Comparison of ENCODE assay signal across 1 cellular context in the genomic region with DNA sequence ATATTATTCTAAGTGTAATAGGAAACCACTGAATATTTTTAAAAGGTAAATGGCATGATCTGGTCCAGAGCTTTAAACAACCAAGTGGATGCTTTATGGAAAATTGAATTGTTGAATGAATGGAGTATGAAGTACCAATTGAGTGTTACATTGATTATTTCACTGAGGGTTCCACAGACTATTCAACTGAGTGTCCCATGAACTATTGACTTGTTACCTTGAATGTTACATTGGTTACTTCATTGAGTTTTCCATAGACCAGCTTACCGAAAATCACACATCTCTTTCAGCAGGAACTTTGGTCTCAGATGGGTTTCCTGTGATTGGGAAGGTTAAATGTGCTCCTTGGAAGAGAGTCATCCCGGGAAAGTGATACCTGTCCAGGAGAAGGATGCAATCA.
TF ChIP-seq lines count a peak whose summit lies in the region.

No MANE protein-coding gene starts in this region.

TF ChIP-seq in HepG2, 621 proteins besides CTCF, POLR2A, EP300 and RAD21 (continued from another document):
- TF ChIP-seq ZNF431 (CRISPR knock-in tag; IDR thresholded peaks at IDR 0.05; ENCODE audit: borderline replicate concordance, low read depth) (no peak), RFX3 (CRISPR knock-in tag; IDR thresholded peaks at IDR 0.05) (no peak), GLI4 (CRISPR knock-in tag; IDR thresholded peaks at IDR 0.05; ENCODE audit: borderline replicate concordance) (no peak)
TF ChIP-seq in HepG2: peak in this region for 2.
